In genomic region chr11:128919192-128919591, GRCh38 we compare ENCODE assay signal across 18 cellular contexts. TPM values are rescaled to one million over a fixed set of nuclear protein-coding genes. Genes with fewer than 3 reads are reported as not detected.
A peak's percentile ranks its signal among the peaks of the same experiment; 100 is the strongest.
DNase-seq lines count a peak whose midpoint lies in the region; ATAC-seq and TF ChIP-seq lines count a peak whose summit lies in the region.
"Had no signal": no experiment of that assay in that cellular context is flagged by ENCODE, and none has a peak within 500 bp of the region (broad histone marks: within the 10 kb centered on the region; RNA-seq: fewer than 3 reads in every experiment).

No MANE protein-coding gene starts in this region.

- no peak for TF ChIP-seq CTCF in gastrocnemius medialis (IDR thresholded peaks at IDR 0.05 in 4 of 5, conservative IDR thresholded peaks at IDR 0.05 in 1 of 5)

- H3K9ac ChIP-seq in GM23248, result no peak overlapping the region

- no peak for TF ChIP-seq POLR2A in gastrocnemius medialis (IDR thresholded peaks at IDR 0.05)

- H3K4me3 Mint-ChIP-seq in activated naive CD4-positive, alpha-beta T cell treated with anti-CD3 and anti-CD28 coated beads for 36 hours, result no peak overlapping the region
- no peak overlapping the region for H3K4me3 Mint-ChIP-seq in memory B cell
- H3K4me3 Mint-ChIP-seq: CD4-positive, alpha-beta T cell had no signal

- H3K27ac ChIP-seq in gastrocnemius medialis, result no peak overlapping the region
- no peak overlapping the region for H3K27ac ChIP-seq in GM23248
- H3K27ac ChIP-seq: Peyer's patch had no signal

- H3K79me2 ChIP-seq in GM23248 (ENCODE audit: insufficient read depth), result no peaks in the 10 kb centered on the region

- H3K27me3 Mint-ChIP-seq in activated naive CD4-positive, alpha-beta T cell treated with anti-CD3 and anti-CD28 coated beads for 36 hours (ENCODE audit: low read depth), result peaks cover 5% of the 10 kb centered on the region
- H3K27me3 Mint-ChIP-seq in memory B cell, result peaks cover 30% of the 10 kb centered on the region

- no peak overlapping the region for H3K4me2 ChIP-seq in GM23248 (ENCODE audit: unreplicated experiment)

- intact Hi-C loops in activated naive CD4-positive, alpha-beta T cell treated with anti-CD3 and anti-CD28 coated beads for 36 hours (cut with micrococcal nuclease), result no loop called here
- intact Hi-C loops in gastrocnemius medialis (cut with DNase I; ENCODE audit: low total_unique reads), result no loop called here

- H3F3A ChIP-seq in GM23248 (ENCODE audit: insufficient read depth), result no peaks in the 10 kb centered on the region

- H3K27ac Mint-ChIP-seq in activated naive CD4-positive, alpha-beta T cell treated with anti-CD3 and anti-CD28 coated beads for 36 hours, result no peak overlapping the region
- no peak overlapping the region for H3K27ac Mint-ChIP-seq in memory B cell
- H3K27ac Mint-ChIP-seq: CD4-positive, alpha-beta T cell had no signal

- CTCF ChIA-PET in activated naive CD4-positive, alpha-beta T cell treated with anti-CD3 and anti-CD28 coated beads for 36 hours (lab: Charles Lee), result interaction anchor here (0.9 to 1.5 kb wide), 5 partner anchors 13 to 38 kb away, joined by 3 to 4 read pairs (median 3); no protein-coding TSS in a partner anchor

- H3K9me3 ChIP-seq in gastrocnemius medialis (no peaks in the 10 kb centered on the region), GM23248 (ENCODE audit: low read depth) (no peaks in the 10 kb centered on the region)
- H3K9me3 ChIP-seq: HAP-1, Peyer's patch had no signal

- WGBS in GM23248 (ENCODE audit: low coverage in 1 of 2, low lambda C conversion rate in 2 of 2, missing lambda C conversion rate in 2 of 2), 2 experiments, result 47 to 54% methylated on average over 6 of the region's 6 CpGs

- H3K4me3 ChIP-seq in gastrocnemius medialis (no peak overlapping the region), GM23248 (no peak overlapping the region)
- H3K4me3 ChIP-seq: HAP-1, Peyer's patch had no signal

- peak; percentile 15 for DNase-seq in activated naive CD4-positive, alpha-beta T cell treated with anti-CD3 and anti-CD28 coated beads for 36 hours
- no peak for DNase-seq in activated naive CD4-positive, alpha-beta T cell treated with Interleukin-2 at 50 U/mL for 16 hours
- DNase-seq in CD1c-positive myeloid dendritic cell (ENCODE audit: extremely low spot score) (peak; percentile 13), UCSD-AML1 (lab: John Stamatoyannopoulos, UW; ENCODE audit: unreplicated experiment) (peak; percentile 48), memory B cell (ENCODE audit: low spot score in 2 of 2) (no peak), gastrocnemius medialis (no peak), GM23248 (no peak)
- DNase-seq: CD4-positive, alpha-beta T cell; DMS53; NCI-H1105; NCI-H1694; NCI-H2227 treated with DMSO at 0.1 percent for 48 hours; NCI-H524; SHP77 had no signal

- in situ Hi-C loops in gastrocnemius medialis (cut with MboI; ENCODE audit: low sequenced_read_pairs in 4 of 4) (loop anchor here in 1 of 4 donors (25.0 kb wide), 1 partner anchor 93 kb away; no protein-coding TSS in a partner anchor), GM23248 (cut with MboI) (no loop called here)

- H4K20me1 ChIP-seq in GM23248 (ENCODE audit: insufficient read depth), result no peaks in the 10 kb centered on the region

- H3K4me1 ChIP-seq in gastrocnemius medialis (no peaks in the 10 kb centered on the region), GM23248 (ENCODE audit: insufficient read depth) (no peaks in the 10 kb centered on the region)
- H3K4me1 ChIP-seq: HAP-1, Peyer's patch had no signal

- no peak overlapping the region for H2AFZ ChIP-seq in GM23248

- H3K9me3 Mint-ChIP-seq in activated naive CD4-positive, alpha-beta T cell treated with anti-CD3 and anti-CD28 coated beads for 36 hours, result no peaks in the 10 kb centered on the region
- peaks cover 7% of the 10 kb centered on the region for H3K9me3 Mint-ChIP-seq in memory B cell
- H3K9me3 Mint-ChIP-seq: CD4-positive, alpha-beta T cell had no signal

- H3K9me2 ChIP-seq in GM23248 (ENCODE audit: insufficient read depth), result no peaks in the 10 kb centered on the region

- no peaks in the 10 kb centered on the region for H3K27me3 ChIP-seq in gastrocnemius medialis
- peaks cover 10% of the 10 kb centered on the region for H3K27me3 ChIP-seq in GM23248 (replicated peaks; ENCODE audit: insufficient read depth)
- H3K27me3 ChIP-seq: Peyer's patch had no signal

- ATAC-seq in memory B cell (ENCODE audit: low read depth) (peak; percentile 42), gastrocnemius medialis (no peak), HG03571 (IDR thresholded peaks at IDR 0.05; ENCODE audit: unreplicated experiment) (no peak)

- H3K36me3 ChIP-seq in gastrocnemius medialis (no peaks in the 10 kb centered on the region), GM23248 (ENCODE audit: low read depth) (no peaks in the 10 kb centered on the region)
- H3K36me3 ChIP-seq: HAP-1, Peyer's patch had no signal

- peaks cover 3% of the 10 kb centered on the region for H3K4me1 Mint-ChIP-seq in activated naive CD4-positive, alpha-beta T cell treated with anti-CD3 and anti-CD28 coated beads for 36 hours (ENCODE audit: low read depth)
- H3K4me1 Mint-ChIP-seq in memory B cell, result peaks cover 3% of the 10 kb centered on the region

- H3K36me3 Mint-ChIP-seq in activated naive CD4-positive, alpha-beta T cell treated with anti-CD3 and anti-CD28 coated beads for 36 hours (ENCODE audit: low read depth), result no peaks in the 10 kb centered on the region
- no peaks in the 10 kb centered on the region for H3K36me3 Mint-ChIP-seq in memory B cell

RNA-seq across cellular contexts. Expression of gene TP53AIP1, which starts 23.5 kb away (rescaled TPM):
- not detected for total RNA-seq in activated naive CD4-positive, alpha-beta T cell treated with anti-CD3 and anti-CD28 coated beads for 36 hours
- total RNA-seq in gastrocnemius medialis, result not detected
- total RNA-seq in GM23248 (2014; rRNA removed; shearing (Covaris generic)), result not detected in 2 replicates
- not detected in 2 replicates for polyA plus RNA-seq in GM23248 (2016; fragmentation: Nextera tagmentation; extraction: Ambion mirVana)
- total RNA-seq: LHCN-M2 had no signal

RNA-seq across cellular contexts. Expression of gene KCNJ5, which starts 28.0 kb away (rescaled TPM):
- total RNA-seq in activated naive CD4-positive, alpha-beta T cell treated with anti-CD3 and anti-CD28 coated beads for 36 hours, result not detected
- under 1 TPM in 2 of 4 donors, not detected in 2; 0.24 to 0.46 TPM for total RNA-seq in gastrocnemius medialis
- total RNA-seq in GM23248 (2014; rRNA removed; shearing (Covaris generic)), result under 0.01 TPM in 1 of 2 replicates, not detected in the other
- polyA plus RNA-seq in GM23248 (2016; fragmentation: Nextera tagmentation; extraction: Ambion mirVana), result not detected in 2 replicates

RNA-seq across cellular contexts. Expression of gene KCNJ1, which starts 52.1 kb away (rescaled TPM):
- not detected for total RNA-seq in activated naive CD4-positive, alpha-beta T cell treated with anti-CD3 and anti-CD28 coated beads for 36 hours
- 1 to 10 TPM in 1 of 4 donors, not detected in 3; 3.1 TPM for total RNA-seq in gastrocnemius medialis
- total RNA-seq in GM23248 (2014; rRNA removed; shearing (Covaris generic)), result not detected in 2 replicates
- polyA plus RNA-seq in GM23248 (2016; fragmentation: Nextera tagmentation; extraction: Ambion mirVana), result not detected in 2 replicates
- total RNA-seq: LHCN-M2, Peyer's patch had no signal

Comparison
In these comparisons a context has a peak if more than half of its experiments do, and no peak if none do; other contexts are left out.
1. DNase-seq: peak in activated naive CD4-positive, alpha-beta T cell treated with anti-CD3 and anti-CD28 coated beads for 36 hours (single experiment), CD1c-positive myeloid dendritic cell (single experiment) and UCSD-AML1 (single experiment); none in activated naive CD4-positive, alpha-beta T cell treated with Interleukin-2 at 50 U/mL for 16 hours (single experiment), memory B cell (0 of 2), gastrocnemius medialis (0 of 2) and GM23248 (single experiment).